Comparison of ENCODE assay signal across 17 cellular contexts in the genomic region with DNA sequence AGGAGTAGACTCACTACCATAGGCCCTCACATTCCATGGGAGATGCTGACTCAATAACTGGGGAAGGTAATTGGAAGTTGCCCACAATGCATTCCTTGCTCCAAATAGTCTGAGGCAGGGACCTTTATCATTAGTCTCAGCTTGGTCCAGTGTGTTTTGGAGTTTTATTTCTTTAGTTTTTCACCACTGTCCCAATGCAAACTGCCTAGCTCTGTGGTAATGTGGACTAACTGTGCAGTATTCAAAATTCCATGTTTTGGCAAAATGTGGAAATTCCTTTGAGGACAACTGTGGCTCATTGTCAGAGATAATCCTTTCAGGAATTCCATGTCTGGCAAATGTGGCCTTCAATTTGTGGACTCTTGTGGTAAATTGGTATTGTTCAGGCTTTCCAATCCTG.
DNase-seq lines count a peak whose midpoint lies in the region.
"Had no signal": no experiment of that assay in that cellular context is flagged by ENCODE, and none has a peak within 500 bp of the region (broad histone marks: within the 10 kb centered on the region; RNA-seq: fewer than 3 reads in every experiment).

No MANE protein-coding gene starts in this region.

- in situ Hi-C loops in ACHN (cut with HindIII; ENCODE audit: low pct_ligation_motif_present, low pct_unique_long_range_greater_than_20kb, low sequenced_read_pairs), result no loop called here

- DNase-seq in AG20443 (ENCODE audit: low spot score) (peak; percentile 10), GM03348 (ENCODE audit: low spot score) (peak; percentile 29), astrocyte of the hippocampus (ENCODE audit: low read depth, low spot score) (peak; percentile 90), renal cortical epithelial cell (ENCODE audit: low read depth) (peak; percentile 21), ACHN (no peak)
- DNase-seq in activated T-cell treated with anti-CD3 and anti-CD28 coated beads, Interleukin-2, amount 50 U/mL, for 48 hours, result no peak
- no peak for DNase-seq in stimulated activated CD4-positive, alpha-beta T cell treated with anti-CD3 and anti-CD28 coated beads, Interleukin-2, amount 100 ng/mL, for 24 hours
- DNase-seq in stimulated activated CD4-positive, alpha-beta T cell treated with anti-CD3 and anti-CD28 coated beads, Interleukin-2, amount 100 ng/mL, for 48 hours, result no peak
- DNase-seq: C1 segment of cervical spinal cord; Calu3; CD4-positive, alpha-beta memory T cell; COR-L47; DMS153; DND-41; GDM1; H7; HCEC 1CT had no signal

Comparison
In these comparisons a context has a peak if more than half of its experiments do, and no peak if none do; other contexts are left out.
1. DNase-seq: peak in AG20443 (single experiment), GM03348 (single experiment), astrocyte of the hippocampus (single experiment) and renal cortical epithelial cell (single experiment); none in ACHN (single experiment), activated T-cell treated with anti-CD3 and anti-CD28 coated beads, Interleukin-2, amount 50 U/mL, for 48 hours (0 of 2), stimulated activated CD4-positive, alpha-beta T cell treated with anti-CD3 and anti-CD28 coated beads, Interleukin-2, amount 100 ng/mL, for 24 hours (0 of 2) and stimulated activated CD4-positive, alpha-beta T cell treated with anti-CD3 and anti-CD28 coated beads, Interleukin-2, amount 100 ng/mL, for 48 hours (0 of 2).